17 cellular contexts compared by ENCODE assay signal in genomic region chr12:102869571-102869970, GRCh38. TPM values are rescaled to one million over a fixed set of nuclear protein-coding genes. Genes with fewer than 3 reads are reported as not detected.
DNase-seq lines count a peak whose midpoint lies in the region; ATAC-seq and TF ChIP-seq lines count a peak whose summit lies in the region.
"Had no signal": no experiment of that assay in that cellular context is flagged by ENCODE, and none has a peak within 500 bp of the region (broad histone marks: within the 10 kb centered on the region; RNA-seq: fewer than 3 reads in every experiment).

No MANE protein-coding gene starts in this region.

- no peaks in the 10 kb centered on the region for H3K9me2 ChIP-seq in GM23338 (ENCODE audit: insufficient read depth)

- H4K20me1 ChIP-seq in GM23338 (replicated peaks; ENCODE audit: insufficient read depth) (no peaks in the 10 kb centered on the region), neural progenitor cell (ENCODE audit: low read depth) (no peaks in the 10 kb centered on the region)

- H2AFZ ChIP-seq in GM23338 (no peak overlapping the region), neural progenitor cell (replicated peaks) (no peak overlapping the region)

- H3K36me3 ChIP-seq in GM23338 (ENCODE audit: insufficient read depth) (no peaks in the 10 kb centered on the region), endodermal cell (ENCODE audit: control insufficient read depth, insufficient read depth, low read length) (no peaks in the 10 kb centered on the region), neural progenitor cell (no peaks in the 10 kb centered on the region)

- H3K4me2 ChIP-seq in GM23338 (no peak overlapping the region), neural progenitor cell (no peak overlapping the region)
- H3K4me2 ChIP-seq: A549 had no signal

- H3K4me3 Mint-ChIP-seq in GM23338 (no peak overlapping the region), endodermal cell (no peak overlapping the region), neural progenitor cell (no peak overlapping the region)
- H3K4me3 Mint-ChIP-seq: CD14-positive monocyte; CD8-positive, alpha-beta T cell; IgD-negative memory B cell had no signal

- H3K27ac Mint-ChIP-seq in GM23338 = no peak overlapping the region
- H3K27ac Mint-ChIP-seq in endodermal cell = no peak overlapping the region
- H3K27ac Mint-ChIP-seq in neural progenitor cell = peak overlapping the region; percentile 34
- H3K27ac Mint-ChIP-seq: CD14-positive monocyte; CD8-positive, alpha-beta T cell; IgD-negative memory B cell had no signal

- no peaks in the 10 kb centered on the region for H3K27me3 ChIP-seq in GM23338 (ENCODE audit: insufficient read depth)
- H3K27me3 ChIP-seq in endodermal cell (ENCODE audit: control insufficient read depth, insufficient read depth, low read length, poor library complexity, severe bottlenecking) = peaks cover 7% of the 10 kb centered on the region
- H3K27me3 ChIP-seq in neural progenitor cell = no peaks in the 10 kb centered on the region

- H3K27me3 Mint-ChIP-seq in GM23338 (ENCODE audit: insufficient read depth, low read depth, poor library complexity) (no peaks in the 10 kb centered on the region), endodermal cell (ENCODE audit: insufficient read depth) (no peaks in the 10 kb centered on the region), neural progenitor cell (ENCODE audit: insufficient read depth, low read depth) (no peaks in the 10 kb centered on the region)

- H3K4me1 Mint-ChIP-seq in GM23338 = no peaks in the 10 kb centered on the region
- H3K4me1 Mint-ChIP-seq in endodermal cell = no peaks in the 10 kb centered on the region
- peaks cover 16% of the 10 kb centered on the region for H3K4me1 Mint-ChIP-seq in neural progenitor cell
- H3K4me1 Mint-ChIP-seq: CD14-positive monocyte, IgD-negative memory B cell had no signal

- H3K4me1 ChIP-seq in GM23338 (ENCODE audit: insufficient read depth) (no peaks in the 10 kb centered on the region), endodermal cell (ENCODE audit: control insufficient read depth, insufficient read depth, low read length) (no peaks in the 10 kb centered on the region), neural progenitor cell (peaks cover 18% of the 10 kb centered on the region)
- H3K4me1 ChIP-seq: A549, Caco-2 had no signal

- H3K79me2 ChIP-seq in GM23338 (replicated peaks; ENCODE audit: insufficient read depth) (no peaks in the 10 kb centered on the region), neural progenitor cell (ENCODE audit: low read depth) (no peaks in the 10 kb centered on the region)

- H3K4me3 ChIP-seq in GM23338 (no peak overlapping the region), endodermal cell (ENCODE audit: low read length) (no peak overlapping the region), neural progenitor cell (no peak overlapping the region)
- H3K4me3 ChIP-seq: A549 had no signal

- WGBS in endodermal cell (ENCODE audit: insufficient coverage in 1 of 2, insufficient read length in 1 of 2), 2 experiments = 0 to 23% methylated on average over 2 to 3 of the region's 3 CpGs

- no peak overlapping the region for H3K9ac ChIP-seq in endodermal cell (ENCODE audit: extremely low read depth, low read length, poor library complexity, severe bottlenecking)
- no peak overlapping the region for H3K9ac ChIP-seq in neural progenitor cell

- no peaks in the 10 kb centered on the region for H3K36me3 Mint-ChIP-seq in GM23338 (ENCODE audit: low read depth)
- H3K36me3 Mint-ChIP-seq in endodermal cell (ENCODE audit: low read depth) = no peaks in the 10 kb centered on the region
- no peaks in the 10 kb centered on the region for H3K36me3 Mint-ChIP-seq in neural progenitor cell
- H3K36me3 Mint-ChIP-seq: CD14-positive monocyte; CD8-positive, alpha-beta T cell had no signal

- no peak overlapping the region for H3K27ac ChIP-seq in GM23338 (ENCODE audit: low read depth)
- no peak overlapping the region for H3K27ac ChIP-seq in endodermal cell (ENCODE audit: low read depth, low read length)
- no peak overlapping the region for H3K27ac ChIP-seq in neural progenitor cell
- H3K27ac ChIP-seq: A549 had no signal

- DNase-seq in GM23338 (ENCODE audit: low spot score) = no peak
- peak; percentile 59 for DNase-seq in NCI-H146 (lab: John Stamatoyannopoulos, UW)
- peak; percentile 53 for DNase-seq in endodermal cell
- no peak for DNase-seq in neural progenitor cell (ENCODE audit: low spot score)
- DNase-seq: Caco-2; CD8-positive, alpha-beta T cell; DND-41; GDM1 had no signal

- H3K9me3 Mint-ChIP-seq in GM23338 = no peaks in the 10 kb centered on the region
- H3K9me3 Mint-ChIP-seq in endodermal cell = no peaks in the 10 kb centered on the region
- H3K9me3 Mint-ChIP-seq in neural progenitor cell = no peaks in the 10 kb centered on the region
- H3K9me3 Mint-ChIP-seq: CD8-positive, alpha-beta T cell had no signal

- TF ChIP-seq CTCF in GM23338 (conservative IDR thresholded peaks at IDR 0.05; ENCODE audit: low read depth in 2 of 2) = no peak
- TF ChIP-seq CTCF in endodermal cell (conservative IDR thresholded peaks at IDR 0.05) = no peak
- no peak for TF ChIP-seq CTCF in neural progenitor cell (IDR thresholded peaks at IDR 0.05)

- H3K9me3 ChIP-seq in endodermal cell (ENCODE audit: control insufficient read depth, low read length) = no peaks in the 10 kb centered on the region
- H3K9me3 ChIP-seq in neural progenitor cell (ENCODE audit: low read depth) = no peaks in the 10 kb centered on the region
- H3K9me3 ChIP-seq: A549, Caco-2 had no signal

- H3F3A ChIP-seq in GM23338 (replicated peaks; ENCODE audit: low read depth) (no peaks in the 10 kb centered on the region), neural progenitor cell (ENCODE audit: low read depth) (no peaks in the 10 kb centered on the region)

- ATAC-seq in GM23338 (peak; percentile 34; the same call in 1 of the 3 replicates), HG02571 (IDR thresholded peaks at IDR 0.05; ENCODE audit: unreplicated experiment) (no peak), HG02970 (IDR thresholded peaks at IDR 0.05; ENCODE audit: low FRiP score, unreplicated experiment) (no peak), GM21529 (IDR thresholded peaks at IDR 0.05; ENCODE audit: unreplicated experiment) (no peak)
- ATAC-seq: A549; CD8-positive, alpha-beta T cell; HCT116 had no signal

TF ChIP-seq in GM23338, 12 proteins besides CTCF, POLR2A, EP300 and RAD21:
- TF ChIP-seq POLR2AphosphoS5 (IDR thresholded peaks at IDR 0.05; ENCODE audit: low read depth) (no peak), NANOG (IDR thresholded peaks at IDR 0.05; ENCODE audit: borderline replicate concordance) (no peak), ZNF331 (CRISPR knock-in tag; IDR thresholded peaks at IDR 0.05; ENCODE audit: low read depth) (no peak), CREB1 (CRISPR knock-in tag; IDR thresholded peaks at IDR 0.05; ENCODE audit: low read depth) (no peak), REST (IDR thresholded peaks at IDR 0.05; ENCODE audit: unreplicated experiment) (no peak), ZNF114 (CRISPR knock-in tag; IDR thresholded peaks at IDR 0.05) (no peak), EZH2 (IDR thresholded peaks at IDR 0.05; ENCODE audit: low read depth, unreplicated experiment) (no peak), EZH2phosphoT487 (IDR thresholded peaks at IDR 0.05; ENCODE audit: unreplicated experiment) (no peak)

RNA-seq across cellular contexts. Expression of gene PAH, which starts 47.5 kb away (rescaled TPM):
- 1.6 and 4.8 TPM in 2 replicates for total RNA-seq in GM23338 (2014; rRNA removed; shearing (Covaris generic))
- 3.7 and 5.3 TPM in 2 replicates for polyA plus RNA-seq in GM23338 (2016; fragmentation: Nextera tagmentation; extraction: Ambion mirVana)
- total RNA-seq in endodermal cell (1 to 10 TPM; 1.5 to 1.9 TPM), neural progenitor cell (ENCODE audit: low replicate concordance) (0.06 and 0.07 TPM in 2 replicates)
- polyA plus RNA-seq in endodermal cell (2013, experiment 1 of 2) = 0.07 TPM
- 0.25 TPM for polyA plus RNA-seq in endodermal cell (2013, experiment 2 of 2)
- total RNA-seq: CD8-positive, alpha-beta T cell; HT-29 had no signal
- polyA plus RNA-seq: A549, BJ, CD14-positive monocyte, IgD-negative memory B cell had no signal

Comparison
In these comparisons a context has a peak if more than half of its experiments do, and no peak if none do; other contexts are left out.
1. DNase-seq: peak in NCI-H146 (single experiment) and endodermal cell (single experiment); none in GM23338 (single experiment) and neural progenitor cell (single experiment).